31 cellular contexts compared by ENCODE assay signal in the genomic region with DNA sequence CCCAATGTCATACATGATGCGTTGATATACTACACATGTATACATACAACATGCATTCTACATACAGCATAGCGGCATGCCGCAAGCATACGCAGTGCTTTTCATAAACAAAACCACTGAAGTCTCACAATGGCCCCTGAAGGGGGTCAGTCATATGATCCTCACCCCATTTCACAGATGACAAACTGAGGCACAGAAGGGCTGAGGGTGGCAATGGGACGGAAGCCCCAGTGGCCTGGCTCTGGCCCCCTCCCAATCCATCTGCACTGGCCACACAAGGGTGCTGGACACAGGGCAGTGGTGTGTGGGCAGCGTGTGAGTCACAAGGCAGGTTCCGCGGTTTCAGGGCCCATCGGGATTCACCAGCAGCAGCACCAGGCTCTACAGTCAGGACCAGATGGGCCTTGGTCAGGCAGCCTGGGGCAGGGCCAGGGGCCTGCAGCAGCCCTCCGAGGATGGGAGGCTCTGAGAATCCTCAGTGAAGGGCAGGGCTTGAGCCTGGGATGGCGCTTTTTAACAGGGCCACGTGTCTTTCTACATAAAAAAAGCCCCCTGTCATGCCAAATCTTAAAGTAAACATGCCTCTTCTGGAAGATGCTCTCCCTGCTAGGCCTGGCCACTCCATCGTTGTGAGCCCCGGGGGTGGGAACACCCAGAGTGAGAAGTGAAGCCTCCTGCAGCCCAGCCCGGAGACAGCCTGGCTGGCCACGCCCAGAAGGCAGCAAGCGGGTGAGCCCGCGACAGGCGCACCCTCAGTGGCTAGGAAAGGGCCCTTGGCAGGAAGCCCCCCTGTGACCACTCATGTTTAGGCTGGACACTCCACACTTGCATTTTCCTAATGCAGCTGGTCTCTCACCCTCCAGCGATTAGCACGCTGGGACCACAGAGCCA.
A peak's percentile ranks its signal among the peaks of the same experiment; 100 is the strongest.
DNase-seq lines count a peak whose midpoint lies in the region; ATAC-seq, FAIRE-seq and TF ChIP-seq lines count a peak whose summit lies in the region.
"Had no signal": no experiment of that assay in that cellular context is flagged by ENCODE, and none has a peak within 500 bp of the region (broad histone marks: within the 10 kb centered on the region; RNA-seq: fewer than 3 reads in every experiment).

No MANE protein-coding gene starts in this region.

- no peak for FAIRE-seq in astrocyte (lab: Jason Lieb, UNC)
- FAIRE-seq in D721Med (lab: Jason Lieb, UNC), result no peak
- FAIRE-seq: frontal cortex, GM12891, HTR-8/SVneo, pancreas, small intestine, TTC549 had no signal

- no peaks in the 10 kb centered on the region for H3K4me1 Mint-ChIP-seq in astrocyte (ENCODE audit: low read depth, unreplicated experiment)
- H3K4me1 Mint-ChIP-seq: CD4-positive, alpha-beta memory T cell had no signal

- H3K27me3 Mint-ChIP-seq in astrocyte (ENCODE audit: low read depth, unreplicated experiment), result peaks cover 28% of the 10 kb centered on the region
- H3K27me3 Mint-ChIP-seq: activated CD4-positive, alpha-beta memory T cell treated with anti-CD3 and anti-CD28 coated beads for 36 hours had no signal

- H3K27me3 ChIP-seq in GM23248 (replicated peaks; ENCODE audit: insufficient read depth) (no peaks in the 10 kb centered on the region; the same call in 1 of the 2 replicates), astrocyte (ENCODE audit: insufficient read depth, low read length) (peaks cover 5% of the 10 kb centered on the region), psoas muscle (ENCODE audit: insufficient read depth in 3 of 3, low read length in 2 of 3) (no peaks in the 10 kb centered on the region)
- H3K27me3 ChIP-seq: body of pancreas, MG63, pancreas, testis had no signal

- H3K9me2 ChIP-seq in GM23248 (ENCODE audit: insufficient read depth), result no peaks in the 10 kb centered on the region
- H3K9me2 ChIP-seq: SK-N-SH had no signal

- H3K4me3 ChIP-seq in GM23248 (no peak overlapping the region), astrocyte (ENCODE audit: insufficient read depth, low read depth, low read length) (no peak overlapping the region), psoas muscle (no peak overlapping the region)
- H3K4me3 ChIP-seq: body of pancreas, esophagus muscularis mucosa, MG63, pancreas, testis had no signal

- no peaks in the 10 kb centered on the region for H3K36me3 Mint-ChIP-seq in astrocyte (ENCODE audit: low read depth, unreplicated experiment)
- H3K36me3 Mint-ChIP-seq: activated CD4-positive, alpha-beta memory T cell treated with anti-CD3 and anti-CD28 coated beads for 36 hours; CD4-positive, alpha-beta memory T cell had no signal

- H3K9ac ChIP-seq in GM23248, result no peak overlapping the region
- no peak overlapping the region for H3K9ac ChIP-seq in astrocyte (ENCODE audit: low read length)
- H3K9ac ChIP-seq: SK-N-SH had no signal

- intact Hi-C loops in psoas muscle (cut with DNase I), result loop anchor here in 1 of 2 donors (5.0 kb wide), 1 partner anchor 123 kb away; no protein-coding TSS in a partner anchor

- 55 to 58% methylated on average over 22 of the region's 22 CpGs for WGBS in GM23248 (ENCODE audit: low coverage in 1 of 2, low lambda C conversion rate in 2 of 2, missing lambda C conversion rate in 2 of 2), 2 experiments
- WGBS in psoas muscle, 3 donors, result 79 to 84% (median 80%) methylated on average over 22 of the region's 22 CpGs

- no peaks in the 10 kb centered on the region for H3F3A ChIP-seq in GM23248 (ENCODE audit: insufficient read depth)

- in situ Hi-C loops in GM23248 (cut with MboI), result no loop called here

- no peak overlapping the region for H3K27ac Mint-ChIP-seq in astrocyte (ENCODE audit: unreplicated experiment)
- H3K27ac Mint-ChIP-seq: activated CD4-positive, alpha-beta memory T cell treated with anti-CD3 and anti-CD28 coated beads for 36 hours; activated naive CD4-positive, alpha-beta T cell treated with anti-CD3 and anti-CD28 coated beads for 36 hours; dendritic cell treated with granulocyte-macrophage colony-stimulating factor and Interleukin-4, amounts not matched to agents 40 ng/mL and 50 ng/mL, for 4 days; T-helper 1 cell treated with Interleukin-12 subunit alpha and Interleukin-12 subunit beta and Interleukin-4 antibody, amounts not matched to agents 30 μg/mL and 1 μg/mL, for 36 hours had no signal

- ATAC-seq in psoas muscle, result no peak
- no peak for ATAC-seq in activated CD4-positive, CD25-positive, alpha-beta regulatory T cell treated with anti-CD3 and anti-CD28 coated beads, Interleukin-2, amount 50 U/mL, for 24 hours
- ATAC-seq: body of pancreas; pancreas; stimulated activated naive CD8-positive, alpha-beta T cell treated with anti-CD3 and anti-CD28 coated beads, Interleukin-15, Interleukin-2, amounts not matched to agents 100 U/mL and 50 U/mL, for 24 hours had no signal

- H2AFZ ChIP-seq in GM23248 (no peak overlapping the region), astrocyte (ENCODE audit: low read depth, low read length) (no peak overlapping the region)

- H3K9me3 ChIP-seq in GM23248 (ENCODE audit: low read depth) (no peaks in the 10 kb centered on the region), astrocyte (ENCODE audit: insufficient read depth, low read depth, low read length) (no peaks in the 10 kb centered on the region), psoas muscle (no peaks in the 10 kb centered on the region)
- H3K9me3 ChIP-seq: body of pancreas, esophagus muscularis mucosa, MG63, pancreas, SK-N-SH, testis had no signal

- no peaks in the 10 kb centered on the region for H3K79me2 ChIP-seq in GM23248 (ENCODE audit: insufficient read depth)
- H3K79me2 ChIP-seq in astrocyte (ENCODE audit: insufficient read depth, low read length), result no peaks in the 10 kb centered on the region

- no peak for TF ChIP-seq CTCF in astrocyte (IDR thresholded peaks at IDR 0.05; ENCODE audit: insufficient read depth, low read depth, low read length)
- TF ChIP-seq CTCF in psoas muscle (IDR thresholded peaks at IDR 0.05), result no peak
- no peak for TF ChIP-seq CTCF in D721Med (IDR thresholded peaks at IDR 0.05; ENCODE audit: insufficient read depth, missing control alignments)

- H3K27ac ChIP-seq in GM23248, result no peak overlapping the region
- no peak overlapping the region for H3K27ac ChIP-seq in astrocyte (ENCODE audit: low read depth, low read length)
- H3K27ac ChIP-seq in psoas muscle, result no peak overlapping the region
- H3K27ac ChIP-seq: body of pancreas, esophagus muscularis mucosa, pancreas had no signal

- no peak overlapping the region for H3K4me3 Mint-ChIP-seq in astrocyte (ENCODE audit: unreplicated experiment)
- H3K4me3 Mint-ChIP-seq: activated CD4-positive, alpha-beta memory T cell treated with anti-CD3 and anti-CD28 coated beads for 36 hours; activated naive CD4-positive, alpha-beta T cell treated with anti-CD3 and anti-CD28 coated beads for 36 hours; CD4-positive, alpha-beta memory T cell; dendritic cell treated with granulocyte-macrophage colony-stimulating factor and Interleukin-4, amounts not matched to agents 40 ng/mL and 50 ng/mL, for 4 days; T-helper 1 cell treated with Interleukin-12 subunit alpha and Interleukin-12 subunit beta and Interleukin-4 antibody, amounts not matched to agents 30 μg/mL and 1 μg/mL, for 36 hours had no signal

- H3K4me2 ChIP-seq in GM23248 (ENCODE audit: unreplicated experiment), result no peak overlapping the region
- H3K4me2 ChIP-seq in astrocyte (ENCODE audit: low read length), result no peak overlapping the region
- H3K4me2 ChIP-seq: SK-N-SH had no signal

- H3K36me3 ChIP-seq in GM23248 (ENCODE audit: low read depth) (no peaks in the 10 kb centered on the region), astrocyte (ENCODE audit: insufficient read depth, low read length) (no peaks in the 10 kb centered on the region), psoas muscle (ENCODE audit: insufficient read depth in 1 of 2, low read depth in 1 of 2) (no peaks in the 10 kb centered on the region)
- H3K36me3 ChIP-seq: esophagus muscularis mucosa, MG63, pancreas had no signal

- H3K4me1 ChIP-seq in GM23248 (ENCODE audit: insufficient read depth) (no peaks in the 10 kb centered on the region), astrocyte (ENCODE audit: insufficient read depth, low read length) (no peaks in the 10 kb centered on the region), psoas muscle (peaks cover 13% of the 10 kb centered on the region)
- H3K4me1 ChIP-seq: body of pancreas, esophagus muscularis mucosa, pancreas had no signal

- no peaks in the 10 kb centered on the region for H3K9me3 Mint-ChIP-seq in astrocyte (ENCODE audit: unreplicated experiment)
- H3K9me3 Mint-ChIP-seq: activated CD4-positive, alpha-beta memory T cell treated with anti-CD3 and anti-CD28 coated beads for 36 hours; activated naive CD4-positive, alpha-beta T cell treated with anti-CD3 and anti-CD28 coated beads for 36 hours; CD4-positive, alpha-beta memory T cell; dendritic cell treated with granulocyte-macrophage colony-stimulating factor and Interleukin-4, amounts not matched to agents 40 ng/mL and 50 ng/mL, for 4 days; T-helper 1 cell treated with Interleukin-12 subunit alpha and Interleukin-12 subunit beta and Interleukin-4 antibody, amounts not matched to agents 30 μg/mL and 1 μg/mL, for 36 hours had no signal

- H4K20me1 ChIP-seq in GM23248 (ENCODE audit: insufficient read depth) (no peaks in the 10 kb centered on the region), astrocyte (ENCODE audit: insufficient read depth, low read length) (no peaks in the 10 kb centered on the region)

- peak; percentile 6 for DNase-seq in GM23248
- peak; percentile 6 for DNase-seq in astrocyte (ENCODE audit: low read depth)
- peak; percentile 48 for DNase-seq in iPS-NIHi11 (ENCODE audit: low spot score)
- DNase-seq in psoas muscle, result peak; percentile 6 to 40
- no peak for DNase-seq in activated T-cell treated with anti-CD3 and anti-CD28 coated beads for 4 hours
- DNase-seq in D721Med (ENCODE audit: insufficient read length, low spot score), result no peak
- DNase-seq: activated CD4-positive, alpha-beta memory T cell treated with anti-CD3 and anti-CD28 coated beads for 36 hours; activated CD4-positive, CD25-positive, alpha-beta regulatory T cell treated with anti-CD3 and anti-CD28 coated beads, Interleukin-2, amount 50 U/mL, for 72 hours; activated CD8-positive, alpha-beta memory T cell treated with anti-CD3 and anti-CD28 coated beads, Interleukin-2, amount 50 U/mL, for 4 hours; activated naive CD4-positive, alpha-beta T cell treated with anti-CD3 and anti-CD28 coated beads for 36 hours; AML-193; body of pancreas; CD4-positive, alpha-beta memory T cell; KBM-7; mammary epithelial cell; MG63; NCI-H1105; NCI-H2029; SK-N-SH; small intestine; stimulated activated naive CD8-positive, alpha-beta T cell treated with anti-CD3 and anti-CD28 coated beads, Interleukin-15, Interleukin-2, amounts not matched to agents 100 U/mL and 50 U/mL, for 24 hours had no signal

Comparison
In these comparisons a context has a peak if more than half of its experiments do, and no peak if none do; other contexts are left out.
1. DNase-seq: peak in GM23248 (single experiment), astrocyte (single experiment), iPS-NIHi11 (single experiment) and psoas muscle (2 of 2); none in activated T-cell treated with anti-CD3 and anti-CD28 coated beads for 4 hours (single experiment) and D721Med (single experiment).